In the genomic region with DNA sequence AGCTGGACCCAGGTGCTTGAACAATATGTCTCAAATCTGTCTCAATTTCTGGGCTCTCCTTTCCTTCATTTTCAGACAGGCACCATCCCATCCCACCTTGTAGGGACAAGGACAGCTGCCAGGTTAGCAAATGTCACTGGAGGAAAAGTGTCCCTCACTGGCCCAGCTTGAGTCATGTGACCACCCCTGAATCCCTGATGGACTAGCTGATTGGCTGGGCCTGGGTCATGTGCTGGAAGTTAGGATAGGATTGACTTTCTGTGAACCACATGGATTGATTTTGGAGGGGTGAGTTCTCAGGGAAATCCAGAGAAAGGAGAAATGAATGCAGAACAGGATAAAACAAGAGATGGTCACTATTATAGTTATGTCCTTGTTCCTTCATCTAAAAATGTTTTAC, we compare ENCODE assay signal across 1 cellular context.
A peak's percentile ranks its signal among the peaks of the same experiment; 100 is the strongest.
TF ChIP-seq lines count a peak whose summit lies in the region.

No MANE protein-coding gene starts in this region.

TF ChIP-seq in HepG2, 621 proteins besides CTCF, POLR2A, EP300 and RAD21:
- TF ChIP-seq ZNF350 (CRISPR knock-in tag; IDR thresholded peaks at IDR 0.05; ENCODE audit: borderline replicate concordance, low read depth), result no peak
- TF ChIP-seq, protein P1, sequence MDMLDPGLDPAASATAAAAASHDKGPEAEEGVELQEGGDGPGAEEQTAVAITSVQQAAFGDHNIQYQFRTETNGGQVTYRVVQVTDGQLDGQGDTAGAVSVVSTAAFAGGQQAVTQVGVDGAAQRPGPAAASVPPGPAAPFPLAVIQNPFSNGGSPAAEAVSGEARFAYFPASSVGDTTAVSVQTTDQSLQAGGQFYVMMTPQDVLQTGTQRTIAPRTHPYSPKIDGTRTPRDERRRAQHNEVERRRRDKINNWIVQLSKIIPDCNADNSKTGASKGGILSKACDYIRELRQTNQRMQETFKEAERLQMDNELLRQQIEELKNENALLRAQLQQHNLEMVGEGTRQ (IDR thresholded peaks at IDR 0.05; ENCODE audit: low read depth, low read length), result peak; percentile 66
- TF ChIP-seq, protein P1 (CRISPR knock-in tag; IDR thresholded peaks at IDR 0.05; ENCODE audit: borderline replicate concordance), result no peak; the same call in 1 of the 2 replicates
